Comparison of ENCODE assay signal across 1 cellular context in the genomic region with DNA sequence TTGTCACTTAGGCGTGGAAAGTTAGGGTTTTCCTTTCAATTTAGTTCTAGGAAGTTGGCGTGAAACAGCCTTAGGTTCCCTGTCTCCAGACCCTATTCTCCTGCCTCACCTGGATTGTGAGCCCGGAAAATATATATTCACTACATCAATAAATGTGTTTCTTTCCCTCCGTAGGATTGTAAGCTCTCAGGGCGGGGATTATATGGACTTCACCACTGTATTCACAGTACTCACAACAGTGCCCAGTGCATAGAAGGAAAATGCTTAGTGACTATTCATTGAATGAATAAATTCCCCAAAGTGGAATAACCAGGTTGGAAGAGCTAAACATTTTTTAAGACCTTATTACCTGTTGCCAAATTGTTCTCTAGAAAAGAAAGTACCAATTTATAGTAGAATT.
TF ChIP-seq lines count a peak whose summit lies in the region.

No MANE protein-coding gene starts in this region.

TF ChIP-seq in HepG2, 621 proteins besides CTCF, POLR2A, EP300 and RAD21 (continued from another document):
- TF ChIP-seq ZNF136 (CRISPR knock-in tag; IDR thresholded peaks at IDR 0.05; ENCODE audit: low read depth), result no peak
- TF ChIP-seq, protein P1, sequence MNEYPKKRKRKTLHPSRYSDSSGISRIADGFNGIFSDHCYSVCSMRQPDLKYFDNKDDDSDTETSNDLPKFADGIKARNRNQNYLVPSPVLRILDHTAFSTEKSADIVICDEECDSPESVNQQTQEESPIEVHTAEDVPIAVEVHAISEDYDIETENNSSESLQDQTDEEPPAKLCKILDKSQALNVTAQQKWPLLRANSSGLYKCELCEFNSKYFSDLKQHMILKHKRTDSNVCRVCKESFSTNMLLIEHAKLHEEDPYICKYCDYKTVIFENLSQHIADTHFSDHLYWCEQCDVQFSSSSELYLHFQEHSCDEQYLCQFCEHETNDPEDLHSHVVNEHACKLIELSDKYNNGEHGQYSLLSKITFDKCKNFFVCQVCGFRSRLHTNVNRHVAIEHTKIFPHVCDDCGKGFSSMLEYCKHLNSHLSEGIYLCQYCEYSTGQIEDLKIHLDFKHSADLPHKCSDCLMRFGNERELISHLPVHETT (CRISPR knock-in tag; conservative IDR thresholded peaks at IDR 0.05), result no peak
- no peak for TF ChIP-seq TGIF2 (CRISPR knock-in tag; IDR thresholded peaks at IDR 0.05)
- no peak for TF ChIP-seq ARNT (IDR thresholded peaks at IDR 0.05)
- TF ChIP-seq ZSCAN21 (CRISPR knock-in tag; IDR thresholded peaks at IDR 0.05; ENCODE audit: borderline replicate concordance), result no peak
- no peak for TF ChIP-seq JUND (CRISPR knock-in tag; IDR thresholded peaks at IDR 0.05)
- TF ChIP-seq ZNF619 (CRISPR knock-in tag; IDR thresholded peaks at IDR 0.05), result no peak
- TF ChIP-seq ZNF841 (CRISPR knock-in tag; IDR thresholded peaks at IDR 0.05; ENCODE audit: borderline replicate concordance), result no peak
- TF ChIP-seq POLR2AphosphoS5 (IDR thresholded peaks at IDR 0.05; ENCODE audit: low read depth, low read length), result no peak
- no peak for TF ChIP-seq MBD4 (IDR thresholded peaks at IDR 0.05; ENCODE audit: borderline replicate concordance, low read length)
- TF ChIP-seq, protein P2, sequence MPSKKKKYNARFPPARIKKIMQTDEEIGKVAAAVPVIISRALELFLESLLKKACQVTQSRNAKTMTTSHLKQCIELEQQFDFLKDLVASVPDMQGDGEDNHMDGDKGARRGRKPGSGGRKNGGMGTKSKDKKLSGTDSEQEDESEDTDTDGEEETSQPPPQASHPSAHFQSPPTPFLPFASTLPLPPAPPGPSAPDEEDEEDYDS (CRISPR knock-in tag; IDR thresholded peaks at IDR 0.05), result no peak
- TF ChIP-seq HNRNPLL (IDR thresholded peaks at IDR 0.05; ENCODE audit: low read depth, low read length, poor library complexity, severe bottlenecking), result no peak
